ENCODE assay signal across 19 cellular contexts in genomic region chr7:46192191-46192590, GRCh38.
DNase-seq lines count a peak whose midpoint lies in the region; ATAC-seq and TF ChIP-seq lines count a peak whose summit lies in the region.
"Had no signal": no experiment of that assay in that cellular context is flagged by ENCODE, and none has a peak within 500 bp of the region (broad histone marks: within the 10 kb centered on the region; RNA-seq: fewer than 3 reads in every experiment).

No MANE protein-coding gene starts in this region.

- no peaks in the 10 kb centered on the region for H3K36me3 ChIP-seq in RWPE2 (ENCODE audit: low read depth)
- H3K36me3 ChIP-seq in skeletal muscle satellite cell (ENCODE audit: insufficient read depth, low read length), result no peaks in the 10 kb centered on the region
- H3K36me3 ChIP-seq in uterus, result no peaks in the 10 kb centered on the region
- H3K36me3 ChIP-seq: SJCRH30 had no signal

- ATAC-seq in RWPE2 (ENCODE audit: low read depth), result no peak
- ATAC-seq: PC-3 had no signal

- peak overlapping the region; percentile 32 for H3K9ac ChIP-seq in skeletal muscle satellite cell (ENCODE audit: low read depth, low read length)

- H3K4me3 ChIP-seq in RWPE2 (ENCODE audit: severe bottlenecking), result no peak overlapping the region
- no peak overlapping the region for H3K4me3 ChIP-seq in skeletal muscle satellite cell (ENCODE audit: low read length)
- H3K4me3 ChIP-seq in uterus, result no peak overlapping the region
- H3K4me3 ChIP-seq: SJCRH30 had no signal

- TF ChIP-seq POLR2A in uterus (IDR thresholded peaks at IDR 0.05), result no peak

- H3K4me2 ChIP-seq in skeletal muscle satellite cell (ENCODE audit: low read length), result no peak overlapping the region

- intact Hi-C loops in uterus (cut with DNase I; ENCODE audit: low total_unique reads), result no loop called here

- H3K27ac ChIP-seq in RWPE2 (ENCODE audit: poor library complexity, severe bottlenecking) (peak overlapping the region; percentile 79), uterus (no peak overlapping the region)
- H3K27ac ChIP-seq: C4-2B, HL-60, SJCRH30 had no signal

- DNase-seq in ELR (ENCODE audit: low read depth) (peak; percentile 55), RWPE2 (ENCODE audit: low spot score) (no peak), glomerular visceral epithelial cell (ENCODE audit: extremely low spot score) (peak; percentile 52), uterus (no peak), RKO (ENCODE audit: low spot score) (no peak), NCI-H82 (lab: John Stamatoyannopoulos, UW) (no peak)
- DNase-seq: DMS79, H7, Kasumi-1, MM.1S, NCI-H1105 treated with DMSO at 0.1 percent for 48 hours, NCI-H1694 treated with DMSO at 0.1 percent for 48 hours, NCI-H2107, NCI-H524, SJCRH30 had no signal

- peaks cover 15% of the 10 kb centered on the region for H3K4me1 ChIP-seq in RWPE2 (ENCODE audit: insufficient read depth, poor library complexity, severe bottlenecking)
- H3K4me1 ChIP-seq in skeletal muscle satellite cell (ENCODE audit: control insufficient read depth, insufficient read depth, low read length), result peaks cover 14% of the 10 kb centered on the region
- no peaks in the 10 kb centered on the region for H3K4me1 ChIP-seq in uterus
- H3K4me1 ChIP-seq: SJCRH30 had no signal

- H3K9me3 ChIP-seq in RWPE2 (ENCODE audit: severe bottlenecking), result no peaks in the 10 kb centered on the region
- H3K9me3 ChIP-seq in skeletal muscle satellite cell (replicated peaks; ENCODE audit: low read length), result no peaks in the 10 kb centered on the region
- no peaks in the 10 kb centered on the region for H3K9me3 ChIP-seq in uterus
- H3K9me3 ChIP-seq: SJCRH30 had no signal

- TF ChIP-seq CTCF in RWPE2 (IDR thresholded peaks at IDR 0.05; ENCODE audit: poor library complexity, severe bottlenecking) (no peak), uterus (IDR thresholded peaks at IDR 0.05) (no peak)

- H3K27me3 ChIP-seq in RWPE2 (ENCODE audit: insufficient read depth, poor library complexity, severe bottlenecking) (no peaks in the 10 kb centered on the region), skeletal muscle satellite cell (ENCODE audit: control insufficient read depth, insufficient read depth, low read length) (no peaks in the 10 kb centered on the region), uterus (no peaks in the 10 kb centered on the region)
- H3K27me3 ChIP-seq: SJCRH30 had no signal

Comparison
In these comparisons a context has a peak if more than half of its experiments do, and no peak if none do; other contexts are left out.
1. DNase-seq: peak in ELR (single experiment) and glomerular visceral epithelial cell (single experiment); none in RWPE2 (single experiment), uterus (0 of 2), RKO (single experiment) and NCI-H82 (single experiment).